In genomic region chr5:10607666-10608442, GRCh38 we compare ENCODE assay signal across 8 cellular contexts. TPM values are rescaled to one million over a fixed set of nuclear protein-coding genes. Genes with fewer than 3 reads are reported as not detected.
DNase-seq lines count a peak whose midpoint lies in the region; ATAC-seq lines count a peak whose summit lies in the region.

No MANE protein-coding gene starts in this region.

- peak overlapping the region; percentile 78 for H3K9ac ChIP-seq in BLaER1
- H3K9ac ChIP-seq in subcutaneous abdominal adipose tissue (ENCODE audit: low read length in 5 of 5): peak overlapping the region in 2 of 5 donors; percentile 13 to 27

- DNase-seq in SKM-1 (lab: John Stamatoyannopoulos, UW; ENCODE audit: unreplicated experiment) (peak; percentile 87), left ventricle myocardium superior (peak; percentile 52)
- DNase-seq in stimulated activated naive CD4-positive, alpha-beta T cell treated with Interleukin-2 at 50 U/mL for 16 hours (lab: John Stamatoyannopoulos, UW): no peak
- no peak for DNase-seq in stimulated activated effector memory CD8-positive, alpha-beta T cell treated with anti-CD3 and anti-CD28 coated beads, Interleukin-12 subunit alpha, Interleukin-12 subunit beta, amount 100 ng/mL, for 72 hours (ENCODE audit: low spot score in 2 of 2)

- no peak overlapping the region for H3K27ac Mint-ChIP-seq in stimulated activated effector memory CD8-positive, alpha-beta T cell treated with anti-CD3 and anti-CD28 coated beads, Interleukin-12 subunit alpha, Interleukin-12 subunit beta, amount 100 ng/mL, for 72 hours

- H3K4me3 ChIP-seq in BLaER1: peak overlapping the region; percentile 58
- H3K4me3 ChIP-seq in subcutaneous abdominal adipose tissue (ENCODE audit: low read depth in 1 of 5, low read length in 5 of 5): peak overlapping the region in 2 of 5 donors; percentile 9 to 19

- ATAC-seq in GM19025 (IDR thresholded peaks at IDR 0.05; ENCODE audit: low read depth, unreplicated experiment) (peak; percentile 37), HG03097 (IDR thresholded peaks at IDR 0.05; ENCODE audit: low FRiP score, unreplicated experiment) (peak; percentile 45), left ventricle myocardium superior (peak; percentile 89)
- ATAC-seq in stimulated activated effector memory CD8-positive, alpha-beta T cell treated with anti-CD3 and anti-CD28 coated beads, Interleukin-12 subunit alpha, Interleukin-12 subunit beta, amount 100 ng/mL, for 72 hours: no peak

- H3K27me3 ChIP-seq in BLaER1: no peaks in the 10 kb centered on the region
- H3K27me3 ChIP-seq in subcutaneous abdominal adipose tissue (ENCODE audit: control insufficient read depth in 5 of 5, insufficient read depth in 4 of 5, low read length in 5 of 5): no peaks in the 10 kb centered on the region

- H3K4me1 Mint-ChIP-seq in stimulated activated effector memory CD8-positive, alpha-beta T cell treated with anti-CD3 and anti-CD28 coated beads, Interleukin-12 subunit alpha, Interleukin-12 subunit beta, amount 100 ng/mL, for 72 hours: no peaks in the 10 kb centered on the region

- H3K9me3 ChIP-seq in BLaER1 (no peaks in the 10 kb centered on the region), subcutaneous abdominal adipose tissue (ENCODE audit: control insufficient read depth in 5 of 5, low read length in 5 of 5) (no peaks in the 10 kb centered on the region)

- H3K4me1 ChIP-seq in BLaER1: peaks cover 79% of the 10 kb centered on the region
- H3K4me1 ChIP-seq in subcutaneous abdominal adipose tissue (ENCODE audit: control insufficient read depth in 5 of 5, insufficient read depth in 5 of 5, low read length in 5 of 5): peaks cover 2 to 20% (median 16%) of the 10 kb centered on the region in 5 donors

- peak overlapping the region; percentile 93 for H3K4me2 ChIP-seq in BLaER1

- H3K36me3 ChIP-seq in BLaER1 (peaks cover 18% of the 10 kb centered on the region), subcutaneous abdominal adipose tissue (ENCODE audit: control insufficient read depth in 5 of 5, insufficient read depth in 5 of 5, low read length in 5 of 5) (no peaks in the 10 kb centered on the region)

- H3K36me3 Mint-ChIP-seq in stimulated activated effector memory CD8-positive, alpha-beta T cell treated with anti-CD3 and anti-CD28 coated beads, Interleukin-12 subunit alpha, Interleukin-12 subunit beta, amount 100 ng/mL, for 72 hours: peaks cover 7% of the 10 kb centered on the region

- peaks cover 26% of the 10 kb centered on the region for H4K20me1 ChIP-seq in BLaER1

- H3K4me3 Mint-ChIP-seq in stimulated activated effector memory CD8-positive, alpha-beta T cell treated with anti-CD3 and anti-CD28 coated beads, Interleukin-12 subunit alpha, Interleukin-12 subunit beta, amount 100 ng/mL, for 72 hours: no peak overlapping the region

- intact Hi-C loops in left ventricle myocardium superior (cut with micrococcal nuclease): no loop called here

- H3K27ac ChIP-seq in BLaER1 (peak overlapping the region; percentile 88), subcutaneous abdominal adipose tissue (ENCODE audit: low read depth, low read length) (peak overlapping the region; percentile 63)

- H3K9me3 Mint-ChIP-seq in stimulated activated effector memory CD8-positive, alpha-beta T cell treated with anti-CD3 and anti-CD28 coated beads, Interleukin-12 subunit alpha, Interleukin-12 subunit beta, amount 100 ng/mL, for 72 hours: no peaks in the 10 kb centered on the region

RNA-seq across cellular contexts. Expression of gene ANKRD33B, which starts 44.0 kb away (rescaled TPM):
- 6.7 TPM for total RNA-seq in left ventricle myocardium superior

Comparison
In these comparisons a context has a peak if more than half of its experiments do, and no peak if none do; other contexts are left out.
1. DNase-seq: peak in SKM-1 (single experiment) and left ventricle myocardium superior (single experiment); none in stimulated activated naive CD4-positive, alpha-beta T cell treated with Interleukin-2 at 50 U/mL for 16 hours (single experiment) and stimulated activated effector memory CD8-positive, alpha-beta T cell treated with anti-CD3 and anti-CD28 coated beads, Interleukin-12 subunit alpha, Interleukin-12 subunit beta, amount 100 ng/mL, for 72 hours (0 of 2).